ENCODE assay signal across 17 cellular contexts in genomic region chr15:86735244-86736040, GRCh38.
DNase-seq lines count a peak whose midpoint lies in the region; ATAC-seq and TF ChIP-seq lines count a peak whose summit lies in the region.
"Had no signal": no experiment of that assay in that cellular context is flagged by ENCODE, and none has a peak within 500 bp of the region (broad histone marks: within the 10 kb centered on the region; RNA-seq: fewer than 3 reads in every experiment).

No MANE protein-coding gene starts in this region.

- no peaks in the 10 kb centered on the region for H3F3A ChIP-seq in PC-3 (ENCODE audit: low read length, unreplicated experiment)

- no peak for TF ChIP-seq POLR2A in GM18505 (IDR thresholded peaks at IDR 0.05; ENCODE audit: borderline replicate concordance, extremely low read depth, insufficient read depth, insufficient read length)

- H3K79me2 ChIP-seq in PC-3 (ENCODE audit: low read length): no peaks in the 10 kb centered on the region

- no peaks in the 10 kb centered on the region for H3K9me2 ChIP-seq in PC-3 (replicated peaks; ENCODE audit: low read length)

- H3K27ac ChIP-seq in PC-3 (ENCODE audit: low read length) (no peak overlapping the region), epithelial cell of prostate (no peak overlapping the region)
- H3K27ac ChIP-seq: PC-9 had no signal

- ATAC-seq in PC-3 (0 out of 2 replicates have a peak, but pooled peaks have one; percentile 11), GM18505 (IDR thresholded peaks at IDR 0.05; ENCODE audit: unreplicated experiment) (no peak)
- ATAC-seq: SK-N-SH treated with all-trans-retinoic acid at 6 μM for 48 hours had no signal

- POLR2A ChIA-PET in PC-3 (lab: Charles Lee; ENCODE audit: unreplicated experiment): no interaction called here

- no peaks in the 10 kb centered on the region for H3K9me3 ChIP-seq in PC-3 (ENCODE audit: low read length)
- no peaks in the 10 kb centered on the region for H3K9me3 ChIP-seq in MG63

- intact Hi-C loops in PC-3 (cut with micrococcal nuclease): no loop called here

- CTCF ChIA-PET in PC-3 (lab: Charles Lee): no interaction called here

- H2AFZ ChIP-seq in PC-3 (ENCODE audit: low read length): no peak overlapping the region
- H2AFZ ChIP-seq: PC-9 had no signal

- BruUV-seq in PC-3 (replicated peaks; lab: Mats Ljungman, UMichigan): no TSS peak

- no peak for TF ChIP-seq CTCF in PC-3 (conservative IDR thresholded peaks at IDR 0.05; ENCODE audit: low read depth, low read length)

- no peaks in the 10 kb centered on the region for H3K36me3 ChIP-seq in PC-3 (ENCODE audit: low read depth, low read length)
- H3K36me3 ChIP-seq in MG63: no peaks in the 10 kb centered on the region

- no peaks in the 10 kb centered on the region; the same call in 1 of the 2 replicates for H3K4me1 ChIP-seq in PC-3 (ENCODE audit: insufficient read depth, low read length)

- no peak overlapping the region for H3K9ac ChIP-seq in PC-3 (ENCODE audit: low read length)

- H4K20me1 ChIP-seq in PC-3 (ENCODE audit: low read length): no peaks in the 10 kb centered on the region

- no peak overlapping the region for H3K4me2 ChIP-seq in PC-3 (ENCODE audit: low read length)
- H3K4me2 ChIP-seq: PC-9 had no signal

- H3K4me3 ChIP-seq in PC-3 (ENCODE audit: low read length) (no peak overlapping the region), MG63 (no peak overlapping the region)
- H3K4me3 ChIP-seq: PC-9 had no signal

- peak; percentile 66 for DNase-seq in COLO668 (lab: John Stamatoyannopoulos, UW; ENCODE audit: unreplicated experiment)
- peak; percentile 42 for DNase-seq in LoVo (ENCODE audit: low spot score)
- DNase-seq in PC-3: peak; percentile 64
- DNase-seq in epithelial cell of prostate (ENCODE audit: low read depth, low spot score): peak; percentile 14
- no peak for DNase-seq in epidermal melanocyte (ENCODE audit: insufficient read length, low spot score)
- no peak for DNase-seq in MG63
- no peak for DNase-seq in medulla oblongata (ENCODE audit: extremely low spot score)
- DNase-seq: AML-193; CD4-positive, CD25-positive, alpha-beta regulatory T cell; NCI-H1048; NCI-H1930; NCI-H2171 treated with DMSO at 0.1 percent for 48 hours; NCI-H524 treated with DMSO at 0.1 percent for 48 hours; PC-9; Right ventricle myocardium superior had no signal

- H3K27me3 ChIP-seq in PC-3 (ENCODE audit: low read length) (no peaks in the 10 kb centered on the region), MG63 (no peaks in the 10 kb centered on the region)

Comparison
In these comparisons a context has a peak if more than half of its experiments do, and no peak if none do; other contexts are left out.
1. DNase-seq: peak in COLO668 (single experiment), LoVo (single experiment), PC-3 (single experiment) and epithelial cell of prostate (single experiment); none in epidermal melanocyte (single experiment), MG63 (single experiment) and medulla oblongata (single experiment).